Comparison of ENCODE assay signal across 2 cellular contexts in the genomic region with DNA sequence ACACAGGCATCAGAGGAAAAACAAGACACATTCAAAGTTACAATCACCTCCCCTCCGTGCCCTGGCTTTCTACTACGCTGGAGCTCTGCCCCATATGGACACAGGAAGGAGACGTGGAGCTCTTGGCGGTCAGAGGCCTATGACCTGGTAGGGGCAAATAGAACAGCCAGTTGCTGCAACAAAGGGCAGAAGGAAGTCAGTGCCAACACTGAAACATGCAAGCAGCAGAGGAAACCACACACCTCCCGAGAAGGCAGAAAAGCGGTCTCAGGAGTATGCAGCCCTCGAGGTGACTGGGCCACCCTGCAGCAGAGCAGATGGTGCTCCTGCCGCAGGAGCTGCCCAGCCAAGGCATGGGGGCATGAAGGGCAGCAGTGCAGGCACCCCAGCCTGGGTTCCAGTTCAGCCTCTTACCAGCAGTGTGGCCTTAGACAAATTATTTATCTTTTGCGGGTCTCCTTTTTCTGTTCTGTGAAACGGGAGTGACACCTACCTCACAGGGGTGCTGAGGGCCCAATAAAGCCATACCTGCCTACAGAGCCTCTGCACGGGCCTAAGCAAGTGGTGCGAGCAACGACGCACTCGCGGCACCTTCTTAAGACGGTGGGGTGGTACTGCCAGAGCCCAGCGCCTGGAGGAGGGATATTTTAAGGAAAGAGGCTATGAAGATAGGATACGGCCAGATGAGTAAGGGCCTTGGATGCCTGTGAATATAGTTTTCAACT.
TF ChIP-seq lines count a peak whose summit lies in the region.

No MANE protein-coding gene starts in this region.

TF ChIP-seq in liver, 16 proteins besides CTCF, POLR2A, EP300 and RAD21:
- TF ChIP-seq RXRA (IDR thresholded peaks at IDR 0.05) (peak; percentile 96 to 97), FOXA1 (IDR thresholded peaks at IDR 0.05) (peak; percentile 74), SP1 (IDR thresholded peaks at IDR 0.05) (peak; percentile 88), JUND (IDR thresholded peaks at IDR 0.05) (peak; percentile 57 to 89), YY1 (IDR thresholded peaks at IDR 0.05) (peak; percentile 77), HNF4A (conservative IDR thresholded peaks at IDR 0.05) (peak; percentile 85 to 93), HNF4G (IDR thresholded peaks at IDR 0.05) (peak; percentile 41), FOXA2 (IDR thresholded peaks at IDR 0.05) (peak; percentile 50), GABPA (IDR thresholded peaks at IDR 0.05 in 1 of 2, conservative IDR thresholded peaks at IDR 0.05 in 1 of 2) (peak in 1 of 2 donors; percentile 49), EGR1 (IDR thresholded peaks at IDR 0.05; ENCODE audit: low read depth in 2 of 2) (peak in 1 of 2 donors; percentile 17), TAF1 (conservative IDR thresholded peaks at IDR 0.05) (no peak), NR2F2 (IDR thresholded peaks at IDR 0.05) (peak; percentile 43)
- TF ChIP-seq, protein P1, sequence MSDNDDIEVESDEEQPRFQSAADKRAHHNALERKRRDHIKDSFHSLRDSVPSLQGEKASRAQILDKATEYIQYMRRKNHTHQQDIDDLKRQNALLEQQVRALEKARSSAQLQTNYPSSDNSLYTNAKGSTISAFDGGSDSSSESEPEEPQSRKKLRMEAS (IDR thresholded peaks at IDR 0.05) = peak; percentile 75
- TF ChIP-seq, protein P2, sequence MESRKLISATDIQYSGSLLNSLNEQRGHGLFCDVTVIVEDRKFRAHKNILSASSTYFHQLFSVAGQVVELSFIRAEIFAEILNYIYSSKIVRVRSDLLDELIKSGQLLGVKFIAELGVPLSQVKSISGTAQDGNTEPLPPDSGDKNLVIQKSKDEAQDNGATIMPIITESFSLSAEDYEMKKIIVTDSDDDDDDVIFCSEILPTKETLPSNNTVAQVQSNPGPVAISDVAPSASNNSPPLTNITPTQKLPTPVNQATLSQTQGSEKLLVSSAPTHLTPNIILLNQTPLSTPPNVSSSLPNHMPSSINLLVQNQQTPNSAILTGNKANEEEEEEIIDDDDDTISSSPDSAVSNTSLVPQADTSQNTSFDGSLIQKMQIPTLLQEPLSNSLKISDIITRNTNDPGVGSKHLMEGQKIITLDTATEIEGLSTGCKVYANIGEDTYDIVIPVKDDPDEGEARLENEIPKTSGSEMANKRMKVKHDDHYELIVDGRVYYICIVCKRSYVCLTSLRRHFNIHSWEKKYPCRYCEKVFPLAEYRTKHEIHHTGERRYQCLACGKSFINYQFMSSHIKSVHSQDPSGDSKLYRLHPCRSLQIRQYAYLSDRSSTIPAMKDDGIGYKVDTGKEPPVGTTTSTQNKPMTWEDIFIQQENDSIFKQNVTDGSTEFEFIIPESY (IDR thresholded peaks at IDR 0.05) = peak; percentile 57
- TF ChIP-seq, protein P3, sequence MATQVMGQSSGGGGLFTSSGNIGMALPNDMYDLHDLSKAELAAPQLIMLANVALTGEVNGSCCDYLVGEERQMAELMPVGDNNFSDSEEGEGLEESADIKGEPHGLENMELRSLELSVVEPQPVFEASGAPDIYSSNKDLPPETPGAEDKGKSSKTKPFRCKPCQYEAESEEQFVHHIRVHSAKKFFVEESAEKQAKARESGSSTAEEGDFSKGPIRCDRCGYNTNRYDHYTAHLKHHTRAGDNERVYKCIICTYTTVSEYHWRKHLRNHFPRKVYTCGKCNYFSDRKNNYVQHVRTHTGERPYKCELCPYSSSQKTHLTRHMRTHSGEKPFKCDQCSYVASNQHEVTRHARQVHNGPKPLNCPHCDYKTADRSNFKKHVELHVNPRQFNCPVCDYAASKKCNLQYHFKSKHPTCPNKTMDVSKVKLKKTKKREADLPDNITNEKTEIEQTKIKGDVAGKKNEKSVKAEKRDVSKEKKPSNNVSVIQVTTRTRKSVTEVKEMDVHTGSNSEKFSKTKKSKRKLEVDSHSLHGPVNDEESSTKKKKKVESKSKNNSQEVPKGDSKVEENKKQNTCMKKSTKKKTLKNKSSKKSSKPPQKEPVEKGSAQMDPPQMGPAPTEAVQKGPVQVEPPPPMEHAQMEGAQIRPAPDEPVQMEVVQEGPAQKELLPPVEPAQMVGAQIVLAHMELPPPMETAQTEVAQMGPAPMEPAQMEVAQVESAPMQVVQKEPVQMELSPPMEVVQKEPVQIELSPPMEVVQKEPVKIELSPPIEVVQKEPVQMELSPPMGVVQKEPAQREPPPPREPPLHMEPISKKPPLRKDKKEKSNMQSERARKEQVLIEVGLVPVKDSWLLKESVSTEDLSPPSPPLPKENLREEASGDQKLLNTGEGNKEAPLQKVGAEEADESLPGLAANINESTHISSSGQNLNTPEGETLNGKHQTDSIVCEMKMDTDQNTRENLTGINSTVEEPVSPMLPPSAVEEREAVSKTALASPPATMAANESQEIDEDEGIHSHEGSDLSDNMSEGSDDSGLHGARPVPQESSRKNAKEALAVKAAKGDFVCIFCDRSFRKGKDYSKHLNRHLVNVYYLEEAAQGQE (IDR thresholded peaks at IDR 0.05) = peak; percentile 29
- TF ChIP-seq, protein P4, sequence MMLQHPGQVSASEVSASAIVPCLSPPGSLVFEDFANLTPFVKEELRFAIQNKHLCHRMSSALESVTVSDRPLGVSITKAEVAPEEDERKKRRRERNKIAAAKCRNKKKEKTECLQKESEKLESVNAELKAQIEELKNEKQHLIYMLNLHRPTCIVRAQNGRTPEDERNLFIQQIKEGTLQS (IDR thresholded peaks at IDR 0.05) = no peak

TF ChIP-seq in HepG2, 621 proteins besides CTCF, POLR2A, EP300 and RAD21:
- TF ChIP-seq, protein P5, sequence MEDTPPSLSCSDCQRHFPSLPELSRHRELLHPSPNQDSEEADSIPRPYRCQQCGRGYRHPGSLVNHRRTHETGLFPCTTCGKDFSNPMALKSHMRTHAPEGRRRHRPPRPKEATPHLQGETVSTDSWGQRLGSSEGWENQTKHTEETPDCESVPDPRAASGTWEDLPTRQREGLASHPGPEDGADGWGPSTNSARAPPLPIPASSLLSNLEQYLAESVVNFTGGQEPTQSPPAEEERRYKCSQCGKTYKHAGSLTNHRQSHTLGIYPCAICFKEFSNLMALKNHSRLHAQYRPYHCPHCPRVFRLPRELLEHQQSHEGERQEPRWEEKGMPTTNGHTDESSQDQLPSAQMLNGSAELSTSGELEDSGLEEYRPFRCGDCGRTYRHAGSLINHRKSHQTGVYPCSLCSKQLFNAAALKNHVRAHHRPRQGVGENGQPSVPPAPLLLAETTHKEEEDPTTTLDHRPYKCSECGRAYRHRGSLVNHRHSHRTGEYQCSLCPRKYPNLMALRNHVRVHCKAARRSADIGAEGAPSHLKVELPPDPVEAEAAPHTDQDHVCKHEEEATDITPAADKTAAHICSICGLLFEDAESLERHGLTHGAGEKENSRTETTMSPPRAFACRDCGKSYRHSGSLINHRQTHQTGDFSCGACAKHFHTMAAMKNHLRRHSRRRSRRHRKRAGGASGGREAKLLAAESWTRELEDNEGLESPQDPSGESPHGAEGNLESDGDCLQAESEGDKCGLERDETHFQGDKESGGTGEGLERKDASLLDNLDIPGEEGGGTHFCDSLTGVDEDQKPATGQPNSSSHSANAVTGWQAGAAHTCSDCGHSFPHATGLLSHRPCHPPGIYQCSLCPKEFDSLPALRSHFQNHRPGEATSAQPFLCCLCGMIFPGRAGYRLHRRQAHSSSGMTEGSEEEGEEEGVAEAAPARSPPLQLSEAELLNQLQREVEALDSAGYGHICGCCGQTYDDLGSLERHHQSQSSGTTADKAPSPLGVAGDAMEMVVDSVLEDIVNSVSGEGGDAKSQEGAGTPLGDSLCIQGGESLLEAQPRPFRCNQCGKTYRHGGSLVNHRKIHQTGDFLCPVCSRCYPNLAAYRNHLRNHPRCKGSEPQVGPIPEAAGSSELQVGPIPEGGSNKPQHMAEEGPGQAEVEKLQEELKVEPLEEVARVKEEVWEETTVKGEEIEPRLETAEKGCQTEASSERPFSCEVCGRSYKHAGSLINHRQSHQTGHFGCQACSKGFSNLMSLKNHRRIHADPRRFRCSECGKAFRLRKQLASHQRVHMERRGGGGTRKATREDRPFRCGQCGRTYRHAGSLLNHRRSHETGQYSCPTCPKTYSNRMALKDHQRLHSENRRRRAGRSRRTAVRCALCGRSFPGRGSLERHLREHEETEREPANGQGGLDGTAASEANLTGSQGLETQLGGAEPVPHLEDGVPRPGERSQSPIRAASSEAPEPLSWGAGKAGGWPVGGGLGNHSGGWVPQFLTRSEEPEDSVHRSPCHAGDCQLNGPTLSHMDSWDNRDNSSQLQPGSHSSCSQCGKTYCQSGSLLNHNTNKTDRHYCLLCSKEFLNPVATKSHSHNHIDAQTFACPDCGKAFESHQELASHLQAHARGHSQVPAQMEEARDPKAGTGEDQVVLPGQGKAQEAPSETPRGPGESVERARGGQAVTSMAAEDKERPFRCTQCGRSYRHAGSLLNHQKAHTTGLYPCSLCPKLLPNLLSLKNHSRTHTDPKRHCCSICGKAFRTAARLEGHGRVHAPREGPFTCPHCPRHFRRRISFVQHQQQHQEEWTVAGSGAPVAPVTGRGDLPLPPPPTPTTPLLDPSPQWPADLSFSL (CRISPR knock-in tag; IDR thresholded peaks at IDR 0.05) = no peak
- TF ChIP-seq, protein P6, sequence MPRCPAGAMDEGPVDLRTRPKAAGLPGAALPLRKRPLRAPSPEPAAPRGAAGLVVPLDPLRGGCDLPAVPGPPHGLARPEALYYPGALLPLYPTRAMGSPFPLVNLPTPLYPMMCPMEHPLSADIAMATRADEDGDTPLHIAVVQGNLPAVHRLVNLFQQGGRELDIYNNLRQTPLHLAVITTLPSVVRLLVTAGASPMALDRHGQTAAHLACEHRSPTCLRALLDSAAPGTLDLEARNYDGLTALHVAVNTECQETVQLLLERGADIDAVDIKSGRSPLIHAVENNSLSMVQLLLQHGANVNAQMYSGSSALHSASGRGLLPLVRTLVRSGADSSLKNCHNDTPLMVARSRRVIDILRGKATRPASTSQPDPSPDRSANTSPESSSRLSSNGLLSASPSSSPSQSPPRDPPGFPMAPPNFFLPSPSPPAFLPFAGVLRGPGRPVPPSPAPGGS (CRISPR knock-in tag; IDR thresholded peaks at IDR 0.05) = no peak
